ENCODE assay signal across 20 cellular contexts in the genomic region with DNA sequence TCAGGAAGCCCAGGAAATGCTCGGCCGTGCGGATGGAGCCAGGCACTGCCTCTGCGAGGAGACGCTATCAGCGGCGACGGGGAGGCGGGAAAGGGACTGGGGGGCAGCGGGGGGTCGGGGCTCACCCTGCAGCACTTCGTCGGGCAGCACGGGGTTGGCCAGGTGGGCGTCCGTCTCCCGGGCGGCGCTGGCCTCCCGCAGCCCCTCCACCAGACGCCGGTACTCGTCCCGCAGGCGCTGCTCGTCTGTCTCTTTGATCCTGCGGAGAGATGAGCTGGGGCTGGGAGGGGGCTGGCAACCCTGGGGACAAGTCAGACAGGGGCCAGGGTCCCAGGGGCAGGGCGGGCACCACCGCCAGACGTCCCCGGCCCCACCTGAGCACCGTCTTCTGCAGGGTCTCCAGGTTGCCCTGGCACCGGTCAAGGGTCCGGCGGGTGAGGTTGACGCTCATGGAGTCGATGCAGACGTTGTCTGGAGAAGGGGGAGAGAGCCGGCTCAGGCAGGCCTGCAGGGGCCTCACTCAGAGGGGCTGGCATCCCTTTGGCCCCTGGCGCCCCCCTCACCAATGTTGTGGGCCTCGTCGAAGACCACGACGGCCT. TPM values are rescaled to one million over a fixed set of nuclear protein-coding genes. Genes with fewer than 3 reads are reported as not detected.
DNase-seq lines count a peak whose midpoint lies in the region; ATAC-seq, FAIRE-seq and TF ChIP-seq lines count a peak whose summit lies in the region.
"Had no signal": no experiment of that assay in that cellular context is flagged by ENCODE, and none has a peak within 500 bp of the region (broad histone marks: within the 10 kb centered on the region; RNA-seq: fewer than 3 reads in every experiment).

No MANE protein-coding gene starts in this region.

- no peaks in the 10 kb centered on the region for H3K9me1 ChIP-seq in endothelial cell of umbilical vein (replicated peaks; ENCODE audit: control insufficient read depth, extremely low read depth, insufficient read depth, low read length)

- H3K9me3 Mint-ChIP-seq in stimulated activated memory B cell treated with anti-CD40 and anti-IgM and Interleukin-4, amounts not matched to agents 10 μg/mL and 1 μg/mL and 100 μg/mL, for 72 hours = no peaks in the 10 kb centered on the region
- H3K9me3 Mint-ChIP-seq: CD4-positive, alpha-beta T cell; GM23338; H9; IgD-negative memory B cell had no signal

- peaks cover 45% of the 10 kb centered on the region for H3K36me3 Mint-ChIP-seq in stimulated activated memory B cell treated with anti-CD40 and anti-IgM and Interleukin-4, amounts not matched to agents 10 μg/mL and 1 μg/mL and 100 μg/mL, for 72 hours

- H3K9ac ChIP-seq in endothelial cell of umbilical vein (replicated peaks; ENCODE audit: extremely low read depth, insufficient read depth, low read length) = no peak overlapping the region

- TF ChIP-seq POLR2A in GM12892 (IDR thresholded peaks at IDR 0.05; ENCODE audit: low read depth, low read length) = no peak
- no peak for TF ChIP-seq POLR2A in endothelial cell of umbilical vein (IDR thresholded peaks at IDR 0.05; ENCODE audit: low read depth, low read length)

- no peak for FAIRE-seq in GM12892 (lab: Jason Lieb, UNC)
- no peak for FAIRE-seq in endothelial cell of umbilical vein (lab: Jason Lieb, UNC)
- FAIRE-seq: A204.1, HepG2 had no signal

- TSS peak; percentile 13 for BruUV-seq in endothelial cell of umbilical vein (replicated peaks; lab: Mats Ljungman, UMichigan)

- CTCF ChIA-PET in endothelial cell of umbilical vein (lab: Charles Lee) = no interaction called here

- ATAC-seq in stimulated activated memory B cell treated with anti-CD40 and anti-IgM and Interleukin-4, amounts not matched to agents 10 μg/mL and 1 μg/mL and 100 μg/mL, for 72 hours = peak; percentile 49
- ATAC-seq: GM23338 had no signal

- H3K79me2 ChIP-seq in endothelial cell of umbilical vein (ENCODE audit: control insufficient read depth, insufficient read depth, low read length) = peaks cover 9% of the 10 kb centered on the region

- H2AFZ ChIP-seq in endothelial cell of umbilical vein (ENCODE audit: low read depth, low read length) = no peak overlapping the region
- H2AFZ ChIP-seq: GM23338 had no signal

- TF ChIP-seq CTCF in endothelial cell of umbilical vein (IDR thresholded peaks at IDR 0.05; ENCODE audit: extremely low read depth in 1 of 2, insufficient read depth in 1 of 2, low read depth in 1 of 2, low read length in 2 of 2) = no peak

- peaks cover 3 to 20% of the 10 kb centered on the region in 2 experiments for H3K36me3 ChIP-seq in endothelial cell of umbilical vein (ENCODE audit: control insufficient read depth in 2 of 2, extremely low read depth in 1 of 2, insufficient read depth in 2 of 2, low read length in 2 of 2)

- POLR2A ChIA-PET in endothelial cell of umbilical vein (lab: Charles Lee) = no interaction called here

- intact Hi-C loops in endothelial cell of umbilical vein (cut with micrococcal nuclease) = no loop called here

- H3K27ac Mint-ChIP-seq in stimulated activated memory B cell treated with anti-CD40 and anti-IgM and Interleukin-4, amounts not matched to agents 10 μg/mL and 1 μg/mL and 100 μg/mL, for 72 hours = no peak overlapping the region
- H3K27ac Mint-ChIP-seq: CD4-positive, alpha-beta T cell; GM23338; IgD-negative memory B cell had no signal

- H3K4me1 Mint-ChIP-seq in stimulated activated memory B cell treated with anti-CD40 and anti-IgM and Interleukin-4, amounts not matched to agents 10 μg/mL and 1 μg/mL and 100 μg/mL, for 72 hours = peaks cover 10% of the 10 kb centered on the region

- H3K27ac ChIP-seq in endothelial cell of umbilical vein (ENCODE audit: insufficient read depth, low read depth, low read length) = no peak overlapping the region
- H3K27ac ChIP-seq: C4-2B had no signal

- no peaks in the 10 kb centered on the region for H3K27me3 Mint-ChIP-seq in stimulated activated memory B cell treated with anti-CD40 and anti-IgM and Interleukin-4, amounts not matched to agents 10 μg/mL and 1 μg/mL and 100 μg/mL, for 72 hours
- H3K27me3 Mint-ChIP-seq: CD4-positive, alpha-beta T cell; IgD-negative memory B cell had no signal

- dilution Hi-C loops in endothelial cell of umbilical vein (cut with MboI; ENCODE audit: extremely low pct_ligation_motif_present, low sequenced_read_pairs) = no loop called here

- no peak overlapping the region for H3K4me3 ChIP-seq in endothelial cell of umbilical vein (replicated peaks in 1 of 3; ENCODE audit: insufficient read depth in 1 of 3, low read depth in 1 of 3, low read length in 3 of 3)
- H3K4me3 ChIP-seq: GM23338 had no signal

- H3K4me1 ChIP-seq in endothelial cell of umbilical vein (ENCODE audit: control insufficient read depth, extremely low read depth, insufficient read depth, low read length) = peaks cover 1% of the 10 kb centered on the region
- H3K4me1 ChIP-seq: Caco-2 had no signal

- DNase-seq in 8988T = peak; percentile 2
- peak; percentile 10 for DNase-seq in GM12892 (ENCODE audit: insufficient read length)
- DNase-seq in endothelial cell of umbilical vein (ENCODE audit: low read depth, low spot score) = no peak
- no peak for DNase-seq in SW480 (ENCODE audit: low spot score)
- DNase-seq in cerebellar nuclear complex (lab: John Stamatoyannopoulos, UW) = no peak
- DNase-seq in SIG-M5 treated with dmso at 0.1 percent for 504 hours (lab: John Stamatoyannopoulos, UW; ENCODE audit: unreplicated experiment) = no peak
- DNase-seq: AML-193; Caco-2; CD4-positive, alpha-beta T cell; DMS153; DMS79; GDM1; H9 had no signal

- no peak overlapping the region for H3K4me2 ChIP-seq in endothelial cell of umbilical vein (ENCODE audit: insufficient read depth, low read length)
- H3K4me2 ChIP-seq: GM23338 had no signal

- H3K4me3 Mint-ChIP-seq in stimulated activated memory B cell treated with anti-CD40 and anti-IgM and Interleukin-4, amounts not matched to agents 10 μg/mL and 1 μg/mL and 100 μg/mL, for 72 hours = no peak overlapping the region
- H3K4me3 Mint-ChIP-seq: CD4-positive, alpha-beta T cell; GM23338; H9; IgD-negative memory B cell had no signal

- H3K9me3 ChIP-seq in endothelial cell of umbilical vein (replicated peaks; ENCODE audit: control insufficient read depth, insufficient read depth, low read length) = no peaks in the 10 kb centered on the region
- H3K9me3 ChIP-seq: Caco-2 had no signal

- H4K20me1 ChIP-seq in endothelial cell of umbilical vein (replicated peaks; ENCODE audit: control insufficient read depth, extremely low read depth, insufficient read depth, low read length) = no peaks in the 10 kb centered on the region

- no peaks in the 10 kb centered on the region for H3K27me3 ChIP-seq in endothelial cell of umbilical vein (ENCODE audit: control insufficient read depth in 2 of 2, insufficient read depth in 2 of 2, low read length in 2 of 2)

RNA-seq across cellular contexts. Expression of gene ERCC2, which starts 6.4 kb away (rescaled TPM):
- polyA plus RNA-seq in GM12892 (2012; ENCODE audit: missing spikeins) = 12.0 TPM
- total RNA-seq in endothelial cell of umbilical vein = 55.4 and 59.9 TPM in 2 replicates
- polyA plus RNA-seq in endothelial cell of umbilical vein = 61.8 and 79.6 TPM in 2 replicates
- polyA plus RNA-seq in endothelial cell of umbilical vein (2011; cell fraction: cytosol; rRNA removed) = 34.0 and 34.3 TPM in 2 replicates
- polyA plus RNA-seq in endothelial cell of umbilical vein (2011; cell fraction: nucleus; rRNA removed) = 109 and 127 TPM in 2 replicates
- polyA plus RNA-seq in endothelial cell of umbilical vein (2012) = 63.0 and 81.8 TPM in 2 replicates
- polyA minus RNA-seq in endothelial cell of umbilical vein = 50.6 and 61.5 TPM in 2 replicates
- 6.1 TPM for polyA minus RNA-seq in endothelial cell of umbilical vein (2011; cell fraction: cytosol; rRNA and poly(A)+ RNA removed)
- polyA minus RNA-seq in endothelial cell of umbilical vein (2011; cell fraction: nucleus; rRNA and poly(A)+ RNA removed) = 25.0 and 27.1 TPM in 2 replicates

RNA-seq across cellular contexts. Expression of gene KLC3, which starts 23.4 kb away (rescaled TPM):
- polyA plus RNA-seq in GM12892 (2012; ENCODE audit: missing spikeins) = not detected
- total RNA-seq in endothelial cell of umbilical vein = not detected in 2 replicates
- not detected in 2 replicates for polyA plus RNA-seq in endothelial cell of umbilical vein
- not detected in 2 replicates for polyA plus RNA-seq in endothelial cell of umbilical vein (2011; cell fraction: cytosol; rRNA removed)
- polyA plus RNA-seq in endothelial cell of umbilical vein (2011; cell fraction: nucleus; rRNA removed) = not detected in 2 replicates
- not detected in 2 replicates for polyA plus RNA-seq in endothelial cell of umbilical vein (2012)
- 0.11 TPM in 1 of 2 replicates, not detected in the other for polyA minus RNA-seq in endothelial cell of umbilical vein
- not detected for polyA minus RNA-seq in endothelial cell of umbilical vein (2011; cell fraction: cytosol; rRNA and poly(A)+ RNA removed)
- not detected in 2 replicates for polyA minus RNA-seq in endothelial cell of umbilical vein (2011; cell fraction: nucleus; rRNA and poly(A)+ RNA removed)
- total RNA-seq: CD4-positive, alpha-beta T cell; HepG2 had no signal
- polyA plus RNA-seq: IgD-negative memory B cell had no signal

RNA-seq across cellular contexts. Expression of gene PPP1R13L, which starts 40.9 kb away (rescaled TPM):
- polyA plus RNA-seq in GM12892 (2012; ENCODE audit: missing spikeins) = 4.6 TPM
- total RNA-seq in endothelial cell of umbilical vein = 77.4 and 84.4 TPM in 2 replicates
- 27.8 and 28.5 TPM in 2 replicates for polyA plus RNA-seq in endothelial cell of umbilical vein
- 24.4 and 38.4 TPM in 2 replicates for polyA plus RNA-seq in endothelial cell of umbilical vein (2011; cell fraction: cytosol; rRNA removed)
- 55.0 and 63.4 TPM in 2 replicates for polyA plus RNA-seq in endothelial cell of umbilical vein (2011; cell fraction: nucleus; rRNA removed)
- polyA plus RNA-seq in endothelial cell of umbilical vein (2012) = 38.0 and 43.8 TPM in 2 replicates
- 16.3 and 23.6 TPM in 2 replicates for polyA minus RNA-seq in endothelial cell of umbilical vein
- 14.8 TPM for polyA minus RNA-seq in endothelial cell of umbilical vein (2011; cell fraction: cytosol; rRNA and poly(A)+ RNA removed)
- polyA minus RNA-seq in endothelial cell of umbilical vein (2011; cell fraction: nucleus; rRNA and poly(A)+ RNA removed) = 15.7 and 21.1 TPM in 2 replicates

RNA-seq across cellular contexts. Expression of gene CKM, which starts 41.3 kb away (rescaled TPM):
- not detected for polyA plus RNA-seq in GM12892 (2012; ENCODE audit: missing spikeins)
- not detected in 2 replicates for total RNA-seq in endothelial cell of umbilical vein
- polyA plus RNA-seq in endothelial cell of umbilical vein = not detected in 2 replicates
- 0.04 and 0.10 TPM in 2 replicates for polyA plus RNA-seq in endothelial cell of umbilical vein (2011; cell fraction: cytosol; rRNA removed)
- polyA plus RNA-seq in endothelial cell of umbilical vein (2011; cell fraction: nucleus; rRNA removed) = not detected in 2 replicates
- polyA plus RNA-seq in endothelial cell of umbilical vein (2012) = not detected in 2 replicates
- polyA minus RNA-seq in endothelial cell of umbilical vein = not detected in 2 replicates
- polyA minus RNA-seq in endothelial cell of umbilical vein (2011; cell fraction: cytosol; rRNA and poly(A)+ RNA removed) = not detected
- not detected in 2 replicates for polyA minus RNA-seq in endothelial cell of umbilical vein (2011; cell fraction: nucleus; rRNA and poly(A)+ RNA removed)
- total RNA-seq: Caco-2; CD4-positive, alpha-beta T cell; GM23338; H9 had no signal
- polyA plus RNA-seq: BJ, GM23338, IgD-negative memory B cell had no signal

RNA-seq across cellular contexts. Expression of gene POLR1G, which starts 42.5 kb away (rescaled TPM):
- polyA plus RNA-seq in GM12892 (2012; ENCODE audit: missing spikeins) = 4.4 TPM
- 18.0 and 19.5 TPM in 2 replicates for total RNA-seq in endothelial cell of umbilical vein
- polyA plus RNA-seq in endothelial cell of umbilical vein = 6.6 and 6.7 TPM in 2 replicates
- polyA plus RNA-seq in endothelial cell of umbilical vein (2011; cell fraction: cytosol; rRNA removed) = 7.9 and 8.1 TPM in 2 replicates
- 4.1 and 5.9 TPM in 2 replicates for polyA plus RNA-seq in endothelial cell of umbilical vein (2011; cell fraction: nucleus; rRNA removed)
- 8.4 and 9.8 TPM in 2 replicates for polyA plus RNA-seq in endothelial cell of umbilical vein (2012)
- polyA minus RNA-seq in endothelial cell of umbilical vein = 4.0 and 5.3 TPM in 2 replicates
- 10.7 TPM for polyA minus RNA-seq in endothelial cell of umbilical vein (2011; cell fraction: cytosol; rRNA and poly(A)+ RNA removed)
- 1.6 and 2.1 TPM in 2 replicates for polyA minus RNA-seq in endothelial cell of umbilical vein (2011; cell fraction: nucleus; rRNA and poly(A)+ RNA removed)

Comparison
In these comparisons a context has a peak if more than half of its experiments do, and no peak if none do; other contexts are left out.
1. DNase-seq: peak in 8988T (single experiment) and GM12892 (single experiment); none in endothelial cell of umbilical vein (single experiment), SW480 (single experiment), cerebellar nuclear complex (0 of 2) and SIG-M5 treated with dmso at 0.1 percent for 504 hours (single experiment).